Comparison of ENCODE assay signal across 8 cellular contexts in the genomic region with DNA sequence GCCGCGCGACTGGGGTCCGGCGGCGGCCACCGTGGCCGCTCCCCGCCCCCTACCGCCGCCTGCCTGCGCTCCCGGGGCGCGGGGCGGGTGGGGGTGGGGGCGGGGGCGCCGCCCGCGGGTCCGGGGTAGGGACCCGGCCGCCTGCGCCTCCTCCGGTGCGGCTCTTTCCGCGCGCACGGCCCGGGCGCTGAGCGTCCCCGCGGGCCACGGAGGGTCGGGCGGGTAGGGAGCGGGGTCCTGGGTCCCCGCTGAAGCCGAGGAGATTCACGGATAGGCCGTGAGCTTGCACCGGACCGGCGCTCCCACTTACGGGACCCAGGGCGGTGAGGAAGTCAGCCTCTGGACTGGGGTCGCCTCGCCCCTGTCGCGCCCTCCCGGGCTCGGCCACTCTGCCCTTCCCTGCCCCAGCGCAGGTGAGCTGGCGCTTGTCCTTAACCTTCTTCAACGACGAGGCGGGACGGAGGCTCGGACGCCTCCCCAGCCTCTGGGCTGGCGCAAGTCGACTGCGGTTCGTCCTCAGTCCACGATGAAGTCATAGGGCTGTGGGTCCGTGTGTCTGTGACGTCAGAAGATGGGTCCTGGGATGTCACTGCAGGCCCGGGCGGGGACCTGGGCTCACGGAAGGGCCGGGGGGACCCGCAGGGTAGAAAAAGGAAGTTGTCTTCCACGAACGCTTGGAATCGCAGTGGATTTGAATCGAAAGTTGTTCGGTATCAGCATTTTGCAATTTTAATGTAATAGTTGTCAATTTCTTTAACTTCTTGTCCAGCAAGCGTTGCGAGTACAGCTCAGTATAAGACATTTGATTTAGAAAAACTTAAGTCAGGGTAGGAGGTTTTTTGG. TPM values are rescaled to one million over a fixed set of nuclear protein-coding genes. Genes with fewer than 3 reads are reported as not detected.
DNase-seq lines count a peak whose midpoint lies in the region; ATAC-seq and TF ChIP-seq lines count a peak whose summit lies in the region.

No MANE protein-coding gene starts in this region.

- H4K20me1 ChIP-seq in HCT116 (ENCODE audit: insufficient read depth) (peaks cover 9% of the 10 kb centered on the region; the same call in 1 of the 2 replicates), MM.1S (ENCODE audit: insufficient read depth, low read length) (no peaks in the 10 kb centered on the region)

- H3K27ac ChIP-seq in HCT116 (ENCODE audit: low read depth, low read length) (peak overlapping the region; percentile 81), MM.1S (ENCODE audit: low read length) (peak overlapping the region; percentile 63), adrenal gland (peak overlapping the region; percentile 67 to 95 (median 92)), heart right ventricle (peak overlapping the region; percentile 76 to 97 (median 96))

- BruUV-seq in HCT116 (replicated peaks; lab: Mats Ljungman, UMichigan) = no TSS peak

- peak; percentile 67 for ATAC-seq in HCT116
- peak; percentile 47 to 69 (median 59) for ATAC-seq in heart right ventricle

- H3K4me3 ChIP-seq in HCT116 (replicated peaks in 1 of 2; ENCODE audit: low read depth in 1 of 2, low read length in 2 of 2) (peak overlapping the region; percentile 83 to 93), MM.1S (ENCODE audit: low read length) (peak overlapping the region; percentile 87), adrenal gland (peak overlapping the region; percentile 43 to 86 (median 67)), heart right ventricle (peak overlapping the region; percentile 73 to 99 (median 96))

- H3K4me2 ChIP-seq in HCT116 (ENCODE audit: low read length) = peak overlapping the region; percentile 74
- peak overlapping the region; percentile 55 for H3K4me2 ChIP-seq in MM.1S (ENCODE audit: low read depth, low read length)

- TF ChIP-seq POLR2A in HCT116 (IDR thresholded peaks at IDR 0.05; ENCODE audit: borderline replicate concordance, extremely low read depth, insufficient read depth, insufficient read length) (no peak), adrenal gland (IDR thresholded peaks at IDR 0.05) (peak; percentile 60 to 75)

- CTCF ChIA-PET in GM10248 (lab: Yijun Ruan, JAX) (interaction anchor here (1.0 to 3.0 kb wide), 12 partner anchors 11 to 159 kb away, joined by 3 to 56 read pairs (median 4); no protein-coding TSS in a partner anchor), HCT116 (lab: Charles Lee) (interaction anchor here (0.9 to 2.4 kb wide), 3 partner anchors 13 to 83 kb away, joined by 3 to 10 read pairs (median 4); no protein-coding TSS in a partner anchor)

- RAD21 ChIA-PET in HCT116 (lab: Charles Lee; ENCODE audit: low non-redundant PET in 1 of 2, low total read pairs in 2 of 2, uncharacterized antibody in 2 of 2, unreplicated experiment in 2 of 2) = no interaction called here

- no peaks in the 10 kb centered on the region for H3F3A ChIP-seq in MM.1S (ENCODE audit: insufficient read depth, low read length)

- H2AFZ ChIP-seq in HCT116 (ENCODE audit: low read depth, low read length, poor library complexity, severe bottlenecking) (no peak overlapping the region), MM.1S (ENCODE audit: low read length) (0 out of 2 replicates have a peak overlapping the region, but pooled peaks have one; percentile 19)

- peaks cover 52% of the 10 kb centered on the region for H3K79me2 ChIP-seq in HCT116 (ENCODE audit: insufficient read depth, low read length)
- H3K79me2 ChIP-seq in MM.1S (ENCODE audit: low read length) = peaks cover 47% of the 10 kb centered on the region

- no peaks in the 10 kb centered on the region; the same call in 1 of the 2 replicates for H3K9me2 ChIP-seq in HCT116 (ENCODE audit: insufficient read depth)
- H3K9me2 ChIP-seq in MM.1S (replicated peaks; ENCODE audit: insufficient read depth, low read length) = no peaks in the 10 kb centered on the region

- H3K27me3 ChIP-seq in HCT116 (ENCODE audit: insufficient read depth, low read length) (no peaks in the 10 kb centered on the region), MM.1S (replicated peaks; ENCODE audit: insufficient read depth, low read length) (no peaks in the 10 kb centered on the region), adrenal gland (no peaks in the 10 kb centered on the region), heart right ventricle (no peaks in the 10 kb centered on the region)

- H3K9ac ChIP-seq in HCT116 (ENCODE audit: low read length) = peak overlapping the region; percentile 94
- peak overlapping the region; percentile 89 for H3K9ac ChIP-seq in MM.1S (ENCODE audit: low read length)

- H3K36me3 ChIP-seq in HCT116 (ENCODE audit: control insufficient read depth in 1 of 2, insufficient read depth in 2 of 2, low read length in 2 of 2) = no peaks in the 10 kb centered on the region
- H3K36me3 ChIP-seq in MM.1S (replicated peaks; ENCODE audit: insufficient read depth, low read length) = no peaks in the 10 kb centered on the region
- no peaks in the 10 kb centered on the region for H3K36me3 ChIP-seq in adrenal gland (replicated peaks in 1 of 2)
- no peaks in the 10 kb centered on the region for H3K36me3 ChIP-seq in heart right ventricle

- 0 to 1% (median 0%) methylated on average over 17 to 82 of the region's 82 CpGs for WGBS in adrenal gland, 4 donors
- 0 to 1% methylated on average over 59 to 77 of the region's 82 CpGs for WGBS in heart right ventricle, 2 donors

- H3K9me3 ChIP-seq in HCT116 (ENCODE audit: control insufficient read depth in 1 of 2, insufficient read depth in 1 of 2, low read depth in 1 of 2, low read length in 2 of 2) (no peaks in the 10 kb centered on the region), MM.1S (replicated peaks; ENCODE audit: insufficient read depth, low read length) (no peaks in the 10 kb centered on the region), adrenal gland (replicated peaks in 1 of 3) (no peaks in the 10 kb centered on the region), heart right ventricle (no peaks in the 10 kb centered on the region)

- H3K4me1 ChIP-seq in HCT116 (ENCODE audit: control insufficient read depth in 1 of 2, insufficient read depth in 2 of 2, low read length in 2 of 2) (peaks cover 8 to 16% of the 10 kb centered on the region in 2 experiments; a peak in 3 of 4 replicates), MM.1S (ENCODE audit: low read length) (peaks cover 5% of the 10 kb centered on the region; the same call in 1 of the 2 replicates), adrenal gland (replicated peaks in 1 of 2) (peaks cover 30 to 34% of the 10 kb centered on the region in 2 donors), heart right ventricle (peaks cover 0 to 46% (median 33%) of the 10 kb centered on the region in 9 donors)

- TF ChIP-seq RAD21 in HCT116 (IDR thresholded peaks at IDR 0.05; ENCODE audit: low read depth) = no peak

- POLR2A ChIA-PET in GM10248 (lab: Yijun Ruan, JAX) = interaction anchor here (0.5 to 1.1 kb wide), 2 partner anchors 9 to 90 kb away, joined by 3 to 16 read pairs; no protein-coding TSS in a partner anchor
- POLR2A ChIA-PET in HCT116 (lab: Charles Lee) = no interaction called here

- TF ChIP-seq CTCF in GM10248 (IDR thresholded peaks at IDR 0.05; ENCODE audit: control extremely low read depth, extremely low read depth, low read depth, missing control alignments) (no peak), HCT116 (IDR thresholded peaks at IDR 0.05 in 2 of 3, conservative IDR thresholded peaks at IDR 0.05 in 1 of 3; ENCODE audit: borderline replicate concordance in 1 of 3, insufficient read depth in 1 of 3, low read depth in 2 of 3, low read length in 2 of 3) (no peak), MM.1S (IDR thresholded peaks at IDR 0.05; ENCODE audit: low read length) (no peak), adrenal gland (IDR thresholded peaks at IDR 0.05) (no peak), heart right ventricle (IDR thresholded peaks at IDR 0.05) (no peak)

- DNase-seq in GM10248 (ENCODE audit: extremely low spot score) (peak; percentile 85), HCT116 (ENCODE audit: low read depth, low spot score) (peak; percentile 67), MM.1S (peak; percentile 65), SW480 (ENCODE audit: low spot score) (peak; percentile 79), adrenal gland (peak; percentile 77 to 87 (median 79)), heart right ventricle (peak; percentile 53 to 65), posterior cingulate gyrus (peak in 8 of 10 donors; percentile 23 to 91 (median 46)), ureter (ENCODE audit: low spot score) (peak; percentile 69)

- intact Hi-C loops in HCT116 (cut with micrococcal nuclease) (loop anchor here (1.0 kb wide), 1 partner anchor 159 kb away; no protein-coding TSS in a partner anchor), adrenal gland (cut with DNase I) (loop anchor here (5.0 to 10.0 kb wide), 2 partner anchors 83 to 86 kb away; no protein-coding TSS in a partner anchor), heart right ventricle (cut with DNase I) (loop anchor here in 9 of 10 donors (1.0 to 10.0 kb wide), 7 partner anchors 81 to 161 kb away; a partner anchor contains a TSS), posterior cingulate gyrus (cut with DNase I) (loop anchor here (1.0 kb wide), 2 partner anchors 83 to 141 kb away; no protein-coding TSS in a partner anchor)

TF ChIP-seq in HCT116, 20 proteins besides CTCF, POLR2A, EP300 and RAD21:
- TF ChIP-seq SIN3A (IDR thresholded peaks at IDR 0.05; ENCODE audit: low read depth) (no peak), ZFX (IDR thresholded peaks at IDR 0.05) (peak; percentile 69), POLR2AphosphoS5 (IDR thresholded peaks at IDR 0.05; ENCODE audit: low read depth, low read length) (peak; percentile 53; the same call in 1 of the 2 replicates), CBX3 (IDR thresholded peaks at IDR 0.05; ENCODE audit: low read depth) (no peak)

RNA-seq across cellular contexts. Expression of a gene that starts 0.6 kb away (rescaled TPM):
- 26.9 TPM for total RNA-seq in HCT116 (2021; ENCODE audit: unreplicated experiment)
- 14.6 and 16.3 TPM in 2 replicates for polyA plus RNA-seq in HCT116 (2012)
- 10 to 100 TPM; 12.7 to 31.0 (median 20.5) TPM for total RNA-seq in adrenal gland
- polyA plus RNA-seq in adrenal gland = 10 to 100 TPM in 1 of 3 donors, 1 to 10 TPM in 2; 5.9 to 16.3 (median 6.6) TPM
- 10 to 100 TPM; 16.9 to 26.2 (median 21.2) TPM for total RNA-seq in heart right ventricle
- polyA plus RNA-seq in heart right ventricle = 10 to 100 TPM in 1 of 2 donors, 1 to 10 TPM in 1; 8.9 to 12.0 TPM
- total RNA-seq in ureter = 52.0 TPM

Comparison
In these comparisons a context has a peak if more than half of its experiments do, and no peak if none do; other contexts are left out.
1. Peak in every context shown above with its lines: DNase-seq, ATAC-seq, H3K4me3 ChIP-seq and H3K27ac ChIP-seq.